In the genomic region with DNA sequence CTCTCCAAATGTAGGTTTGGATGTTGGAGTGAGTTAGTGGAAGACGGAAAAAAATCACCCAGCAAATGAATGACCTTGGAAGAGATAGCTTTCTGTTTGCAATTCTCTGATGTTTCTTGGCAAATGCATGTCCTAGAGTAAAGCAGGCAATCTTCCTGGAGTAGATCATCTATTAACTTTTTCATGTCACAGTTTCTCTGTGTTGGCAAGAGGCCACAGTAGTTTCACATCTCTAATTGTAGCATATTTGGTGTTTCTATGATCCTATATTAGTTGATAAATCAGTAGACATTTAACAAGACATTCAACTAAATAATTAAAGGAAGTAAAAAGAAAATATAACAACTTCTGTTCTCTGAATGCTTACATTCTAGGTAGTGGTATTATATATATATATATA, we compare ENCODE assay signal across 31 cellular contexts.
DNase-seq lines count a peak whose midpoint lies in the region; ATAC-seq and TF ChIP-seq lines count a peak whose summit lies in the region.
"Had no signal": no experiment of that assay in that cellular context is flagged by ENCODE, and none has a peak within 500 bp of the region (broad histone marks: within the 10 kb centered on the region; RNA-seq: fewer than 3 reads in every experiment).

No MANE protein-coding gene starts in this region.

- no peak overlapping the region for H3K4me3 Mint-ChIP-seq in stimulated activated naive CD8-positive, alpha-beta T cell treated with anti-CD3 and anti-CD28 coated beads, Interleukin-15, amount 100 ng/mL, for 72 hours
- H3K4me3 Mint-ChIP-seq: activated naive CD8-positive, alpha-beta T cell treated with anti-CD3 and anti-CD28 coated beads, Interleukin-2, amount 10 ng/mL, durations not matched to agents 7 days and 5 days; CD14-positive monocyte; naive thymus-derived CD4-positive, alpha-beta T cell; stimulated activated memory B cell treated with anti-CD40 and anti-IgM and Interleukin-4, amounts not matched to agents 10 μg/mL and 1 μg/mL and 100 μg/mL, for 72 hours had no signal

- TF ChIP-seq CTCF in MM.1S (IDR thresholded peaks at IDR 0.05; ENCODE audit: low read length), result no peak
- no peak for TF ChIP-seq CTCF in colonic mucosa (IDR thresholded peaks at IDR 0.05)
- no peak for TF ChIP-seq CTCF in heart left ventricle (IDR thresholded peaks at IDR 0.05)

- no peak overlapping the region for H3K27ac Mint-ChIP-seq in stimulated activated naive CD8-positive, alpha-beta T cell treated with anti-CD3 and anti-CD28 coated beads, Interleukin-15, amount 100 ng/mL, for 72 hours
- H3K27ac Mint-ChIP-seq: activated naive CD8-positive, alpha-beta T cell treated with anti-CD3 and anti-CD28 coated beads, Interleukin-2, amount 10 ng/mL, durations not matched to agents 7 days and 5 days; CD14-positive monocyte; naive thymus-derived CD4-positive, alpha-beta T cell; progenitor cell of endocrine pancreas; stimulated activated memory B cell treated with anti-CD40 and anti-IgM and Interleukin-4, amounts not matched to agents 10 μg/mL and 1 μg/mL and 100 μg/mL, for 72 hours had no signal

- no peaks in the 10 kb centered on the region for H3K9me2 ChIP-seq in MM.1S (replicated peaks; ENCODE audit: insufficient read depth, low read length)

- no peak overlapping the region for H2AFZ ChIP-seq in MM.1S (ENCODE audit: low read length)

- intact Hi-C loops in colonic mucosa (cut with DNase I) (no loop called here), heart left ventricle (cut with DNase I) (no loop called here)

- H3K4me1 Mint-ChIP-seq in stimulated activated naive CD8-positive, alpha-beta T cell treated with anti-CD3 and anti-CD28 coated beads, Interleukin-15, amount 100 ng/mL, for 72 hours, result no peaks in the 10 kb centered on the region
- H3K4me1 Mint-ChIP-seq: activated naive CD8-positive, alpha-beta T cell treated with anti-CD3 and anti-CD28 coated beads, Interleukin-2, amount 10 ng/mL, durations not matched to agents 7 days and 5 days; CD14-positive monocyte; naive thymus-derived CD4-positive, alpha-beta T cell; stimulated activated memory B cell treated with anti-CD40 and anti-IgM and Interleukin-4, amounts not matched to agents 10 μg/mL and 1 μg/mL and 100 μg/mL, for 72 hours had no signal

- peak overlapping the region; percentile 27; the same call in 1 of the 2 replicates for H3K4me2 ChIP-seq in MM.1S (ENCODE audit: low read depth, low read length)

- WGBS in heart left ventricle, 4 donors, result 79 to 84% (median 81%) methylated on average over 1 of the region's 1 CpG

- ATAC-seq in GM18870 (IDR thresholded peaks at IDR 0.05; ENCODE audit: unreplicated experiment) (peak; percentile 94), GM21528 (IDR thresholded peaks at IDR 0.05; ENCODE audit: low FRiP score, unreplicated experiment) (peak; percentile 72), HG03159 (IDR thresholded peaks at IDR 0.05; ENCODE audit: unreplicated experiment) (peak; percentile 94), GM19455 (IDR thresholded peaks at IDR 0.05; ENCODE audit: unreplicated experiment) (no peak), heart left ventricle (no peak)
- ATAC-seq in stimulated activated naive CD8-positive, alpha-beta T cell treated with anti-CD3 and anti-CD28 coated beads, Interleukin-15, amount 100 ng/mL, for 72 hours, result no peak
- ATAC-seq: naive thymus-derived CD4-positive, alpha-beta T cell; PC-3; Right ventricle myocardium inferior; sciatic nerve; stimulated activated memory B cell treated with anti-CD40 and anti-IgM and Interleukin-4, amounts not matched to agents 10 μg/mL and 1 μg/mL and 100 μg/mL, for 72 hours; upper lobe of right lung had no signal

- no peak for TF ChIP-seq POLR2A in heart left ventricle (IDR thresholded peaks at IDR 0.05)

- DNase-seq in MM.1S (no peak), colonic mucosa (no peak), heart left ventricle (no peak)
- no peak for DNase-seq in stimulated activated naive CD8-positive, alpha-beta T cell treated with anti-CD3 and anti-CD28 coated beads, Interleukin-15, amount 100 ng/mL, for 72 hours
- DNase-seq: activated CD4-positive, alpha-beta T cell treated with anti-CD3 and anti-CD28 coated beads for 4 hours; activated effector memory CD4-positive, alpha-beta T cell treated with Interleukin-2 at 50 U/mL for 16 hours; activated naive CD8-positive, alpha-beta T cell treated with anti-CD3 and anti-CD28 coated beads, Interleukin-2, amount 10 ng/mL, durations not matched to agents 7 days and 5 days; DND-41; head of caudate nucleus; kidney; midbrain; naive thymus-derived CD4-positive, alpha-beta T cell; NCI-H1694 treated with DMSO at 0.1 percent for 48 hours; NCI-H510A treated with DMSO at 0.1 percent for 48 hours; PC-3; stimulated activated CD4-positive, alpha-beta T cell treated with anti-CD3 and anti-CD28 coated beads, Interleukin-4, amount 100 ng/mL, for 4 hours; T-helper 2 cell; upper lobe of right lung had no signal

- no peaks in the 10 kb centered on the region for H3K9me3 ChIP-seq in MM.1S (replicated peaks; ENCODE audit: insufficient read depth, low read length)
- H3K9me3 ChIP-seq in colonic mucosa, result no peaks in the 10 kb centered on the region
- peaks cover 0 to 6% (median 0%) of the 10 kb centered on the region in 12 donors for H3K9me3 ChIP-seq in heart left ventricle
- H3K9me3 ChIP-seq: ascending aorta, HAP-1, suprapubic skin, upper lobe of right lung had no signal

- H3K79me2 ChIP-seq in MM.1S (ENCODE audit: low read length), result no peaks in the 10 kb centered on the region

- H3K27me3 Mint-ChIP-seq in stimulated activated naive CD8-positive, alpha-beta T cell treated with anti-CD3 and anti-CD28 coated beads, Interleukin-15, amount 100 ng/mL, for 72 hours, result no peaks in the 10 kb centered on the region
- H3K27me3 Mint-ChIP-seq: activated naive CD8-positive, alpha-beta T cell treated with anti-CD3 and anti-CD28 coated beads, Interleukin-2, amount 10 ng/mL, durations not matched to agents 7 days and 5 days; naive thymus-derived CD4-positive, alpha-beta T cell; progenitor cell of endocrine pancreas; stimulated activated memory B cell treated with anti-CD40 and anti-IgM and Interleukin-4, amounts not matched to agents 10 μg/mL and 1 μg/mL and 100 μg/mL, for 72 hours had no signal

- H3K4me3 ChIP-seq in MM.1S (ENCODE audit: low read length) (no peak overlapping the region), colonic mucosa (no peak overlapping the region), heart left ventricle (no peak overlapping the region)
- H3K4me3 ChIP-seq: ascending aorta, cardiac muscle cell, HAP-1, suprapubic skin, upper lobe of right lung had no signal

- no peak overlapping the region for H3K27ac ChIP-seq in MM.1S (ENCODE audit: low read length)
- no peak overlapping the region for H3K27ac ChIP-seq in colonic mucosa
- no peak overlapping the region for H3K27ac ChIP-seq in heart left ventricle
- H3K27ac ChIP-seq: ascending aorta, cardiac muscle cell, suprapubic skin, upper lobe of right lung had no signal

- H3K4me1 ChIP-seq in MM.1S (ENCODE audit: low read length) (peaks cover 8% of the 10 kb centered on the region), colonic mucosa (no peaks in the 10 kb centered on the region), heart left ventricle (no peaks in the 10 kb centered on the region)
- H3K4me1 ChIP-seq: ascending aorta, HAP-1, suprapubic skin, upper lobe of right lung had no signal

- H3K9ac ChIP-seq in MM.1S (ENCODE audit: low read length) (no peak overlapping the region), colonic mucosa (ENCODE audit: low read depth in 2 of 2, low read length in 2 of 2) (no peak overlapping the region)

- H4K20me1 ChIP-seq in MM.1S (ENCODE audit: insufficient read depth, low read length), result no peaks in the 10 kb centered on the region

- H3K27me3 ChIP-seq in MM.1S (replicated peaks; ENCODE audit: insufficient read depth, low read length) (no peaks in the 10 kb centered on the region), colonic mucosa (no peaks in the 10 kb centered on the region), heart left ventricle (no peaks in the 10 kb centered on the region)
- H3K27me3 ChIP-seq: ascending aorta, cardiac muscle cell, suprapubic skin, upper lobe of right lung had no signal

- peaks cover 0 to 8% of the 10 kb centered on the region in 2 donors for H3K9me3 Mint-ChIP-seq in stimulated activated naive CD8-positive, alpha-beta T cell treated with anti-CD3 and anti-CD28 coated beads, Interleukin-15, amount 100 ng/mL, for 72 hours
- H3K9me3 Mint-ChIP-seq: stimulated activated memory B cell treated with anti-CD40 and anti-IgM and Interleukin-4, amounts not matched to agents 10 μg/mL and 1 μg/mL and 100 μg/mL, for 72 hours had no signal

- no peaks in the 10 kb centered on the region for H3F3A ChIP-seq in MM.1S (ENCODE audit: insufficient read depth, low read length)

- H3K36me3 ChIP-seq in MM.1S (replicated peaks; ENCODE audit: insufficient read depth, low read length) (no peaks in the 10 kb centered on the region), colonic mucosa (no peaks in the 10 kb centered on the region), heart left ventricle (no peaks in the 10 kb centered on the region)
- H3K36me3 ChIP-seq: ascending aorta, cardiac muscle cell, HAP-1, suprapubic skin, upper lobe of right lung had no signal

Comparison
In these comparisons a context has a peak if more than half of its experiments do, and no peak if none do; other contexts are left out.
1. ATAC-seq: peak in GM18870 (single experiment), GM21528 (single experiment) and HG03159 (single experiment); none in GM19455 (single experiment), stimulated activated naive CD8-positive, alpha-beta T cell treated with anti-CD3 and anti-CD28 coated beads, Interleukin-15, amount 100 ng/mL, for 72 hours (single experiment) and heart left ventricle (0 of 4).